Comparison of ENCODE assay signal across 20 cellular contexts in the genomic region with DNA sequence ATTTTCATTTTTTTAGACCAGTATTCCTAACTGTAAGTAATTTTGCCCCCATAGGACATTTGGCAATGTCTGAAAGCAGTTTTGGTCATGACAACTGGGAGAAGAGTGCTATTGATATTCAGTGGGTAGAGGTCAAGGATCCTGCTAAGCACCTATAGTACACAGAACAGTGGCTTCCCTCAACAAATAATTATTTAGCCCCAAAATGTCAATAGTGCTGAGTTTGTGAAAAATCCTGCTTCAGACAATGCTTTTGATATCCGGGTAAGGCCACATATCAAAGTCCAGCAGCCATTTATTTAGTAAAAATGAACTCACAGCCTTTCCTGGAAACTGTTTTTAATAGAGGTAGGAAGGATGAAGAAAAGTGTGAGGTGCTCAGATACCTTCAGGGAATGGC.
"Had no signal": no experiment of that assay in that cellular context is flagged by ENCODE, and none has a peak within 500 bp of the region (broad histone marks: within the 10 kb centered on the region; RNA-seq: fewer than 3 reads in every experiment).

No MANE protein-coding gene starts in this region.

- DNase-seq: Karpas-422, KG1, MG63, NCI-H1092 treated with DMSO at 0.1 percent for 48 hours, NCI-H1436, NCI-H187, NCI-H2029, NCI-H2081 treated with DMSO at 0.1 percent for 48 hours, NCI-H2171, NCI-H226, NCI-H446, NCI-H510A, NCI-H524 treated with DMSO at 0.1 percent for 48 hours, NCI-H69, NCI-H774, RPMI8226, SHP77, SK-N-SH, SW 1271 had no signal

- H3K4me2 ChIP-seq: SK-N-SH had no signal

- H3K36me3 ChIP-seq: MG63 had no signal

- H3K4me3 ChIP-seq: MG63 had no signal

- FAIRE-seq: RCC 7860 had no signal

- H3K27me3 ChIP-seq: MG63 had no signal

- H3K9ac ChIP-seq: SK-N-SH had no signal

- H3K9me3 ChIP-seq: MG63, SK-N-SH had no signal
